8 cellular contexts compared by ENCODE assay signal in genomic region chr13:40190656-40191100, GRCh38.
DNase-seq lines count a peak whose midpoint lies in the region; ATAC-seq and TF ChIP-seq lines count a peak whose summit lies in the region.

No MANE protein-coding gene starts in this region.

- H2AFZ ChIP-seq in fibroblast of lung (ENCODE audit: low read length), result no peak overlapping the region
- H2AFZ ChIP-seq in neuron (ENCODE audit: low read depth, low read length), result peak overlapping the region; percentile 60

- H3K9ac ChIP-seq in fibroblast of lung (ENCODE audit: insufficient read depth, low read length), result no peak overlapping the region

- no peaks in the 10 kb centered on the region for H4K20me1 ChIP-seq in fibroblast of lung (ENCODE audit: control insufficient read depth, extremely low read depth, insufficient read depth, low read length)

- 28 to 51% methylated on average over 5 of the region's 5 CpGs for WGBS in testis, 2 donors

- no peaks in the 10 kb centered on the region for H3K27me3 ChIP-seq in fibroblast of lung (ENCODE audit: control insufficient read depth, insufficient read depth, low read length)
- H3K27me3 ChIP-seq in neuron (ENCODE audit: insufficient read depth, low read length), result no peaks in the 10 kb centered on the region
- no peaks in the 10 kb centered on the region for H3K27me3 ChIP-seq in testis

- H3K79me2 ChIP-seq in fibroblast of lung (ENCODE audit: control insufficient read depth, insufficient read depth, low read length), result no peaks in the 10 kb centered on the region

- H3K4me3 ChIP-seq in fibroblast of lung (replicated peaks in 1 of 4; ENCODE audit: control extremely low read depth in 1 of 4, insufficient read depth in 1 of 4, low read depth in 3 of 4, low read length in 4 of 4) (no peak overlapping the region), neuron (ENCODE audit: low read length) (peak overlapping the region; percentile 37), testis (no peak overlapping the region)

- peak; percentile 58 for ATAC-seq in GM18519 (IDR thresholded peaks at IDR 0.05; ENCODE audit: low FRiP score, unreplicated experiment)

- no peaks in the 10 kb centered on the region for H3K36me3 ChIP-seq in fibroblast of lung (ENCODE audit: control insufficient read depth, insufficient read depth, low read length)
- H3K36me3 ChIP-seq in neuron (ENCODE audit: insufficient read depth, low read length), result no peaks in the 10 kb centered on the region
- H3K36me3 ChIP-seq in testis (ENCODE audit: low read depth, missing control alignments), result no peaks in the 10 kb centered on the region

- intact Hi-C loops in testis (cut with DNase I; ENCODE audit: low total_unique reads), result no loop called here

- no peak for TF ChIP-seq POLR2A in testis (IDR thresholded peaks at IDR 0.05)

- H3K4me1 ChIP-seq in fibroblast of lung (ENCODE audit: control insufficient read depth, extremely low read depth, insufficient read depth, low read length) (no peaks in the 10 kb centered on the region), neuron (ENCODE audit: insufficient read depth, low read length) (peaks cover 22% of the 10 kb centered on the region), testis (peaks cover 33% of the 10 kb centered on the region)

- DNase-seq in NCI-H146 (lab: John Stamatoyannopoulos, UW) (peak; percentile 24), fibroblast of lung (ENCODE audit: low read depth in 2 of 2) (peak; percentile 88 to 89), testis (peak; percentile 45), cortex of kidney (lab: John Stamatoyannopoulos, UW) (no peak), dedifferentiated amniotic fluid mesenchymal stem cell (ENCODE audit: extremely low spot score) (no peak)
- DNase-seq in activated T-cell treated with anti-CD3 and anti-CD28 coated beads, Interleukin-2, amount 50 U/mL, for 1 hour, result peak; percentile 66

- no peak overlapping the region for H3K27ac ChIP-seq in fibroblast of lung (ENCODE audit: insufficient read depth, low read length)
- H3K27ac ChIP-seq in testis, result peak overlapping the region; percentile 62 to 80

- H3K9me3 ChIP-seq in fibroblast of lung (ENCODE audit: control insufficient read depth, insufficient read depth, low read depth, low read length) (no peaks in the 10 kb centered on the region), neuron (ENCODE audit: low read length) (no peaks in the 10 kb centered on the region), testis (no peaks in the 10 kb centered on the region)

- TF ChIP-seq CTCF in fibroblast of lung (conservative IDR thresholded peaks at IDR 0.05 in 1 of 2, IDR thresholded peaks at IDR 0.05 in 1 of 2; ENCODE audit: low read depth in 1 of 2, low read length in 2 of 2) (no peak), testis (IDR thresholded peaks at IDR 0.05) (no peak)

- H3K4me2 ChIP-seq in fibroblast of lung (ENCODE audit: extremely low read depth, insufficient read depth, low read length), result no peak overlapping the region

Comparison
In these comparisons a context has a peak if more than half of its experiments do, and no peak if none do; other contexts are left out.
1. DNase-seq: peak in NCI-H146 (single experiment), activated T-cell treated with anti-CD3 and anti-CD28 coated beads, Interleukin-2, amount 50 U/mL, for 1 hour (single experiment), fibroblast of lung (2 of 2) and testis (single experiment); none in cortex of kidney (single experiment) and dedifferentiated amniotic fluid mesenchymal stem cell (single experiment).